Comparison of ENCODE assay signal across 1 cellular context in the genomic region with DNA sequence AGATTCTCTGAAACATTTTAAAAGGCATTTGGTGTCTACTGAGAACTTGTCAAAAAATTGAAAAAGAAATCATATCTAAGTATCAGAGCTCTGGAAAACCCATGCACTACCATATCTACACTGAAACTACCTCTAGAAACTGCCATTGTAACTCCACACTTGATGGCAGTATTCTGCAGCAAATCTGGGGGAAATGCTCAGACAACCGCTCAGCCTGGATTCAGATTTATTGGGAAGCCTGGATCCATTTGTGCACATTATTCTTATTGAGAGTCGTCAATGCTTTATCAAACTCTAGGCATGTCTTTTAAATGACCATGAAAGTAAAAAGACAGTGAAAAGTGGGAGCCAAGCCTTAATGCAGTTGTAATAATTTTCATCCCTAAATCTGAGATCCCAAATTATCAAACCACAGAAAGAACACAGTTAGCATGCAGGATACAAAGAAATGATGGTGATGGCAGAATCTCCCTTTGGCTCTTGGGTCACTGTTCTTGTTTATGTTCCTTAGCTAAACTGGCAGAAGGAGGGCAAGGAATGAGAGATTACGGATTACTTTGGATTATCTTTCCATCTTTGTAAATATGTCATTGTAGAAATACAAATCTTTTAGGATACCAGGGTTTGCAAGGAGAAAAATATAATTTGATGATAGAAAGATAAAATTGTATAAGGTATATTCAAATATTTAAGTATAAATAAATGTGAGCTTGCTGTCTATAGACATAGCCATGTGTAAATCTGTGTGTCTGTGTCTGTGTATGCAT.
TF ChIP-seq lines count a peak whose summit lies in the region.

No MANE protein-coding gene starts in this region.

TF ChIP-seq in GM23338, 12 proteins besides CTCF, POLR2A, EP300 and RAD21 (continued from another document):
- TF ChIP-seq, protein P1, sequence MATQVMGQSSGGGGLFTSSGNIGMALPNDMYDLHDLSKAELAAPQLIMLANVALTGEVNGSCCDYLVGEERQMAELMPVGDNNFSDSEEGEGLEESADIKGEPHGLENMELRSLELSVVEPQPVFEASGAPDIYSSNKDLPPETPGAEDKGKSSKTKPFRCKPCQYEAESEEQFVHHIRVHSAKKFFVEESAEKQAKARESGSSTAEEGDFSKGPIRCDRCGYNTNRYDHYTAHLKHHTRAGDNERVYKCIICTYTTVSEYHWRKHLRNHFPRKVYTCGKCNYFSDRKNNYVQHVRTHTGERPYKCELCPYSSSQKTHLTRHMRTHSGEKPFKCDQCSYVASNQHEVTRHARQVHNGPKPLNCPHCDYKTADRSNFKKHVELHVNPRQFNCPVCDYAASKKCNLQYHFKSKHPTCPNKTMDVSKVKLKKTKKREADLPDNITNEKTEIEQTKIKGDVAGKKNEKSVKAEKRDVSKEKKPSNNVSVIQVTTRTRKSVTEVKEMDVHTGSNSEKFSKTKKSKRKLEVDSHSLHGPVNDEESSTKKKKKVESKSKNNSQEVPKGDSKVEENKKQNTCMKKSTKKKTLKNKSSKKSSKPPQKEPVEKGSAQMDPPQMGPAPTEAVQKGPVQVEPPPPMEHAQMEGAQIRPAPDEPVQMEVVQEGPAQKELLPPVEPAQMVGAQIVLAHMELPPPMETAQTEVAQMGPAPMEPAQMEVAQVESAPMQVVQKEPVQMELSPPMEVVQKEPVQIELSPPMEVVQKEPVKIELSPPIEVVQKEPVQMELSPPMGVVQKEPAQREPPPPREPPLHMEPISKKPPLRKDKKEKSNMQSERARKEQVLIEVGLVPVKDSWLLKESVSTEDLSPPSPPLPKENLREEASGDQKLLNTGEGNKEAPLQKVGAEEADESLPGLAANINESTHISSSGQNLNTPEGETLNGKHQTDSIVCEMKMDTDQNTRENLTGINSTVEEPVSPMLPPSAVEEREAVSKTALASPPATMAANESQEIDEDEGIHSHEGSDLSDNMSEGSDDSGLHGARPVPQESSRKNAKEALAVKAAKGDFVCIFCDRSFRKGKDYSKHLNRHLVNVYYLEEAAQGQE (IDR thresholded peaks at IDR 0.05; ENCODE audit: unreplicated experiment) = no peak
TF ChIP-seq in GM23338: peak in this region for 0.
